In the genomic region with DNA sequence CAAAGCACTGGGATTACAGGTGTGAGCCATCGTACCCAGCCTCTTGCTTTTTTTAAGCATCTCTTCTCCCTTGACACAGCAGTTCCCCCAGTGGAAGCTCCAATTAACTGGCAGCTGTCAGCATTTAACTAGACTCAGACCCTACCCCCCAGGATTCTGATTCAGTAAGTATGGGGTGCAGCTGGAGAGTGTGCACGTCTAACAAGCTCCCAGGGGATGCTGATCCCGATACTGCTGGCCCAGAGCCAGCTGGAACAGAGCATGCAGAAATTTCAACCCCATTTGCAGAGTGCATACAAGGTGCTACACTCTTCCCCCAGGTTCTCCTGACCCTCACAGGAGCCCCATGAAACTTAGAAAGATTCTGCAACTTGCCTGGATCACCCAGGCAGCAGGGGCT, we compare ENCODE assay signal across 22 cellular contexts. TPM values are rescaled to one million over a fixed set of nuclear protein-coding genes. Genes with fewer than 3 reads are reported as not detected.
"Had no signal": no experiment of that assay in that cellular context is flagged by ENCODE, and none has a peak within 500 bp of the region (broad histone marks: within the 10 kb centered on the region; RNA-seq: fewer than 3 reads in every experiment).

No MANE protein-coding gene starts in this region.

- H3K36me3 ChIP-seq: gastroesophageal sphincter, left ventricle myocardium inferior, right lobe of liver, spleen, transverse colon had no signal

- DNase-seq: activated CD4-positive, alpha-beta T cell treated with anti-CD3 and anti-CD28 coated beads for 1 hour; activated CD4-positive, alpha-beta T cell treated with anti-CD3 and anti-CD28 coated beads, Interleukin-2, amount 50 U/mL, for 48 hours; activated CD8-positive, alpha-beta memory T cell treated with anti-CD3 and anti-CD28 coated beads, Interleukin-2, amount 10 ng/mL, durations not matched to agents 7 days and 5 days; activated effector memory CD4-positive, alpha-beta T cell treated with anti-CD3 and anti-CD28 coated beads, Interleukin-2, amount 50 U/mL, for 16 hours; activated T-cell treated with anti-CD3 and anti-CD28 coated beads, Interleukin-2, amount 50 U/mL, for 4 hours; amniotic stem cell; body of pancreas; central memory CD4-positive, alpha-beta T cell; effector CD8-positive, alpha-beta T cell; kidney; left ventricle myocardium inferior; psoas muscle; right lobe of liver; spleen; stimulated activated CD4-positive, alpha-beta T cell treated with anti-CD3 and anti-CD28 coated beads, Interleukin-1b, Interleukin-23, amount 100 ng/mL, for 48 hours; transverse colon had no signal

- H3K4me1 ChIP-seq: body of pancreas, gastroesophageal sphincter, left ventricle myocardium inferior, psoas muscle, right lobe of liver, spleen, transverse colon had no signal

- H3K27ac ChIP-seq: body of pancreas, coronary artery, gastroesophageal sphincter, left ventricle myocardium inferior, psoas muscle, right lobe of liver, spleen, transverse colon had no signal

- H3K9me3 ChIP-seq: body of pancreas, gastroesophageal sphincter, left ventricle myocardium inferior, psoas muscle, right lobe of liver, spleen, transverse colon had no signal

- H3K27me3 ChIP-seq: body of pancreas, right lobe of liver had no signal

- ATAC-seq: activated CD8-positive, alpha-beta memory T cell treated with anti-CD3 and anti-CD28 coated beads, Interleukin-2, amount 10 ng/mL, durations not matched to agents 7 days and 5 days; activated naive CD4-positive, alpha-beta T cell treated with anti-CD3 and anti-CD28 coated beads, Interleukin-2, amount 50 U/mL, for 72 hours; activated T-cell treated with anti-CD3 and anti-CD28 coated beads, Interleukin-2, amount 50 U/mL, for 4 hours; body of pancreas; gastroesophageal sphincter; natural killer cell treated with Interleukin-12 subunit alpha and Interleukin-12 subunit beta and Interleukin-15 and Interleukin-18, amount 100 ng/mL, for 72 hours; psoas muscle; right lobe of liver; stimulated activated memory B cell treated with anti-CD40 and anti-IgM and Interleukin-4, amounts not matched to agents 10 μg/mL and 1 μg/mL and 100 μg/mL, for 72 hours had no signal

- H3K4me3 ChIP-seq: body of pancreas, coronary artery, gastroesophageal sphincter, left ventricle myocardium inferior, psoas muscle, right lobe of liver, spleen, transverse colon had no signal

RNA-seq across cellular contexts. Expression of gene BCO1, which starts 27.7 kb away (rescaled TPM):
- total RNA-seq: activated CD8-positive, alpha-beta memory T cell treated with anti-CD3 and anti-CD28 coated beads, Interleukin-2, amount 10 ng/mL, durations not matched to agents 7 days and 5 days; activated naive CD4-positive, alpha-beta T cell treated with anti-CD3 and anti-CD28 coated beads, Interleukin-2, amount 50 U/mL, for 72 hours; activated T-cell treated with anti-CD3 and anti-CD28 coated beads, Interleukin-2, amount 50 U/mL, for 4 hours; body of pancreas; left ventricle myocardium inferior; natural killer cell treated with Interleukin-12 subunit alpha and Interleukin-12 subunit beta and Interleukin-15 and Interleukin-18, amount 100 ng/mL, for 72 hours; psoas muscle; spleen; subcutaneous adipose tissue had no signal
- polyA plus RNA-seq: spleen had no signal
